ENCODE assay signal across 8 cellular contexts in the genomic region with DNA sequence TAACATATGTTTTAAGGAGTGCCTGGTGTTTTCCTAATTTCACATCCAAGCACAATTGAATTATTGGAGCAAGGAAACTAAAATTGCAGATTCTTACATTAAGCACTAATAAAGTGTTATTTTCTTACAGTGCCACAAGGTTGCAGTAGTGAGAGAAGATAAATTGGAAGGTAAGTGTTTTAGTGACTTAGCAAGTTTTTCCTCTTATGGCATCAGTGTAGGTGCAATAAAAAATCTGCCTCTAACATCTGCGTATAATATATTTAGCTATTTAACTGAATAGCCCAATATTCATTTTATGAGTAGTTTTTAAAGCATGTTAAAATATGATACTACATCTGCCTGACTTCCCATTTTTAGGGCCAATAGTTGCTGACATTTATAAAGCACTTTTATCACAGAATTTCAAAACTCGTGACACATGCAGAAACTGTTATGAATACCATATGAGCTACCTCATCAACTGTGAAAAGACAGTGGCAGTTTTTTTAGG. TPM values are rescaled to one million over a fixed set of nuclear protein-coding genes. Genes with fewer than 3 reads are reported as not detected.
A peak's percentile ranks its signal among the peaks of the same experiment; 100 is the strongest.
DNase-seq lines count a peak whose midpoint lies in the region; ATAC-seq and TF ChIP-seq lines count a peak whose summit lies in the region.

No MANE protein-coding gene starts in this region.

- TF ChIP-seq EP300 in gastroesophageal sphincter (IDR thresholded peaks at IDR 0.05) (no peak), sigmoid colon (IDR thresholded peaks at IDR 0.05) (peak in 3 of 4 donors; percentile 48 to 78 (median 66))

- in situ Hi-C loops in gastrocnemius medialis (cut with MboI; ENCODE audit: low sequenced_read_pairs in 4 of 4), result no loop called here

- peaks cover 0 to 30% of the 10 kb centered on the region in 2 donors for H3K36me3 ChIP-seq in gastroesophageal sphincter
- H3K36me3 ChIP-seq in sigmoid colon, result peaks cover 0 to 4% (median 0%) of the 10 kb centered on the region in 4 donors
- peaks cover 0 to 15% of the 10 kb centered on the region in 2 donors for H3K36me3 ChIP-seq in gastrocnemius medialis

- intact Hi-C loops in sigmoid colon (cut with DNase I) (loop anchor here (2.0 kb wide), 1 partner anchor 115 kb away; no protein-coding TSS in a partner anchor), gastrocnemius medialis (cut with DNase I; ENCODE audit: low total_unique reads) (no loop called here)

- TF ChIP-seq POLR2A in gastroesophageal sphincter (IDR thresholded peaks at IDR 0.05) (no peak), sigmoid colon (IDR thresholded peaks at IDR 0.05) (no peak), gastrocnemius medialis (IDR thresholded peaks at IDR 0.05) (no peak)

- H3K4me3 ChIP-seq in gastroesophageal sphincter, result no peak overlapping the region
- no peak overlapping the region for H3K4me3 ChIP-seq in sigmoid colon
- no peak overlapping the region for H3K4me3 ChIP-seq in gastrocnemius medialis

- ATAC-seq in gastroesophageal sphincter, result peak; percentile 74
- no peak for ATAC-seq in gastrocnemius medialis
- ATAC-seq in HG02885 (IDR thresholded peaks at IDR 0.05; ENCODE audit: poor library complexity, unreplicated experiment), result no peak

- H3K27me3 ChIP-seq in gastroesophageal sphincter, result no peaks in the 10 kb centered on the region
- no peaks in the 10 kb centered on the region for H3K27me3 ChIP-seq in sigmoid colon
- H3K27me3 ChIP-seq in gastrocnemius medialis, result no peaks in the 10 kb centered on the region

- no peaks in the 10 kb centered on the region for H3K9me3 ChIP-seq in gastroesophageal sphincter
- no peaks in the 10 kb centered on the region for H3K9me3 ChIP-seq in sigmoid colon
- no peaks in the 10 kb centered on the region for H3K9me3 ChIP-seq in gastrocnemius medialis

- H3K27ac ChIP-seq in gastroesophageal sphincter (peak overlapping the region; percentile 56 to 93 (median 68)), sigmoid colon (peak overlapping the region; percentile 74 to 86 (median 83)), gastrocnemius medialis (no peak overlapping the region)

- 34 to 38% methylated on average over 2 of the region's 2 CpGs for WGBS in gastroesophageal sphincter (ENCODE audit: low coverage in 1 of 2), 2 donors
- WGBS in sigmoid colon, 2 donors, result 36 to 50% methylated on average over 2 of the region's 2 CpGs

- TF ChIP-seq CTCF in gastroesophageal sphincter (IDR thresholded peaks at IDR 0.05), result peak; percentile 22 to 75 (median 66)
- TF ChIP-seq CTCF in sigmoid colon (IDR thresholded peaks at IDR 0.05), result peak; percentile 52 to 73 (median 58)
- peak in 1 of 5 experiments; percentile 23 for TF ChIP-seq CTCF in gastrocnemius medialis (IDR thresholded peaks at IDR 0.05 in 4 of 5, conservative IDR thresholded peaks at IDR 0.05 in 1 of 5)

- DNase-seq in NCI-H526 (lab: John Stamatoyannopoulos, UW) (peak; percentile 12 to 37), NCI-H526 treated with DMSO at 0.1 percent for 48 hours (lab: John Stamatoyannopoulos, UW) (no peak), SHP77 treated with DMSO at 0.1 percent for 48 hours (lab: John Stamatoyannopoulos, UW) (peak; percentile 14), sigmoid colon (no peak), activated gamma-delta T cell (lab: John Stamatoyannopoulos, UW) (no peak), gastrocnemius medialis (no peak)

- peaks cover 13 to 30% (median 21%) of the 10 kb centered on the region in 3 donors for H3K4me1 ChIP-seq in gastroesophageal sphincter
- peaks cover 0 to 59% (median 48%) of the 10 kb centered on the region in 4 donors for H3K4me1 ChIP-seq in sigmoid colon
- H3K4me1 ChIP-seq in gastrocnemius medialis, result peaks cover 0 to 8% of the 10 kb centered on the region in 2 donors

RNA-seq across cellular contexts. Expression of a gene that starts 19.0 kb away (rescaled TPM):
- 10 to 100 TPM in 2 of 4 donors, 1 to 10 TPM in 2; 9.1 to 18.7 (median 12.4) TPM for total RNA-seq in gastroesophageal sphincter
- total RNA-seq in sigmoid colon, result 10 to 100 TPM; 11.2 to 23.0 (median 14.8) TPM
- polyA plus RNA-seq in sigmoid colon, result 10 to 100 TPM; 13.2 to 21.4 (median 14.1) TPM
- 1 to 10 TPM; 4.6 to 6.4 (median 5.8) TPM for total RNA-seq in gastrocnemius medialis

Comparison
In these comparisons a context has a peak if more than half of its experiments do, and no peak if none do; other contexts are left out.
1. DNase-seq: peak in NCI-H526 (2 of 2) and SHP77 treated with DMSO at 0.1 percent for 48 hours (single experiment); none in NCI-H526 treated with DMSO at 0.1 percent for 48 hours (single experiment), sigmoid colon (single experiment), activated gamma-delta T cell (single experiment) and gastrocnemius medialis (0 of 2).
2. H3K27ac ChIP-seq: peak in gastroesophageal sphincter (4 of 4) and sigmoid colon (4 of 4); none in gastrocnemius medialis (0 of 4).